8 cellular contexts compared by ENCODE assay signal in the genomic region with DNA sequence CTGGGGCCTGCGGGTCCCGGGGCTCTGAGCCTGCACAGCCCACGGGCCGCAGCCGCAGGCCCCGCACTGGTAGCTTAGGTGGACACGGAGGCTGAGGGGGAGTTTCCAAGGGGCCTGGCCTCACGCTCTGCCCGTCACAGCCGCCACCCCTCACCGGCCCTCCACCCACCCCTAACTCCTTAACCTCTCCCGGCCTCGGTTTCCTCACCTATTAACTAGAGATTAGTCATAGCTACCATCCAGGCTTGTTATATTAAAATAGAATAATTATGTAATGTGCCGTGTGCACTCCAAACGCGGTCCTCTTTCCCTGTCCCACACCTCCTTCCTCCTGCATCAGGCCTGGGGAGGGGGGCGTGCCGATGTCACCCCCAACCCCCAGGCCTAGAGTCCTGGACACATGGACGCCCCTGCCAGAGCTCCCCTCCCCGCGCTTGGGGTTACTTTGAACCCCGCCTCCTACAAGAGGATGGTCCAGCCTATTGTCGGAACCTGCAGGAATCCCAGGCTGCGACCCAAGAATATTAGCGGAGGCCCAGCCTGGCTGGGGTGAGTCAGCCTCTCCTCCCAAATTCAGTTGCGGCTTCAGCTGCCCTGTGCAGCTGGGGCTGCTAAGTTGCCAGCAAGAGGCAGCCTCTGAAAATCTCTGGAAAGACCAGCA. TPM values are rescaled to one million over a fixed set of nuclear protein-coding genes. Genes with fewer than 3 reads are reported as not detected.
DNase-seq lines count a peak whose midpoint lies in the region; ATAC-seq and TF ChIP-seq lines count a peak whose summit lies in the region.

No MANE protein-coding gene starts in this region.

- no peaks in the 10 kb centered on the region for H3K9me3 Mint-ChIP-seq in CD4-positive, CD25-positive, alpha-beta regulatory T cell

- intact Hi-C loops in colonic mucosa (cut with DNase I), result no loop called here

- no peaks in the 10 kb centered on the region for H3K27me3 ChIP-seq in CD4-positive, CD25-positive, alpha-beta regulatory T cell (ENCODE audit: control insufficient read depth, insufficient read depth, low read length)
- H3K27me3 ChIP-seq in NT2/D1 (ENCODE audit: insufficient read depth, insufficient read length) (peaks cover 68% of the 10 kb centered on the region), colonic mucosa (no peaks in the 10 kb centered on the region)

- H3K4me1 ChIP-seq in CD4-positive, CD25-positive, alpha-beta regulatory T cell (ENCODE audit: control insufficient read depth, insufficient read depth, low read length, poor library complexity, severe bottlenecking), result peaks cover 89% of the 10 kb centered on the region
- H3K4me1 ChIP-seq in NT2/D1 (ENCODE audit: insufficient read depth, insufficient read length), result peaks cover 17% of the 10 kb centered on the region
- H3K4me1 ChIP-seq in colonic mucosa, result no peaks in the 10 kb centered on the region

- ATAC-seq in CD4-positive, CD25-positive, alpha-beta regulatory T cell (ENCODE audit: low read depth in 2 of 2), result no peak
- no peak for ATAC-seq in GM21447 (IDR thresholded peaks at IDR 0.05; ENCODE audit: unreplicated experiment)

- H3K4me3 Mint-ChIP-seq in CD4-positive, CD25-positive, alpha-beta regulatory T cell, result peak overlapping the region; percentile 81 to 94 (median 88)

- H3K4me3 ChIP-seq in CD4-positive, CD25-positive, alpha-beta regulatory T cell (ENCODE audit: low read depth, low read length), result no peak overlapping the region
- peak overlapping the region; percentile 41 for H3K4me3 ChIP-seq in NT2/D1 (ENCODE audit: insufficient read length, low read depth)
- H3K4me3 ChIP-seq in colonic mucosa, result peak overlapping the region; percentile 39

- no peak for DNase-seq in CD4-positive, CD25-positive, alpha-beta regulatory T cell
- DNase-seq in NT2/D1 (ENCODE audit: low read depth, low spot score) (no peak), colonic mucosa (peak; percentile 62), lung microvascular endothelial cell (ENCODE audit: low read depth in 2 of 2) (peak; percentile 62 to 70), ureter (ENCODE audit: low spot score) (peak; percentile 84), activated gamma-delta T cell treated with Interleukin-2 at 50 U/mL for 16 hours (no peak), NCI-H1436 (lab: John Stamatoyannopoulos, UW) (no peak)

- peak overlapping the region; percentile 68 for H3K9ac ChIP-seq in NT2/D1 (ENCODE audit: insufficient read length, low read depth)
- peak overlapping the region; percentile 63 to 86 for H3K9ac ChIP-seq in colonic mucosa (ENCODE audit: low read depth in 2 of 2, low read length in 2 of 2)

- H3K36me3 ChIP-seq in CD4-positive, CD25-positive, alpha-beta regulatory T cell (ENCODE audit: control insufficient read depth, insufficient read depth, low read length), result no peaks in the 10 kb centered on the region
- H3K36me3 ChIP-seq in NT2/D1 (ENCODE audit: insufficient read depth, insufficient read length, low read length) (no peaks in the 10 kb centered on the region), colonic mucosa (no peaks in the 10 kb centered on the region)

- peak overlapping the region; percentile 88 for H3K27ac ChIP-seq in CD4-positive, CD25-positive, alpha-beta regulatory T cell (ENCODE audit: insufficient read depth, low read length, poor library complexity, severe bottlenecking)
- H3K27ac ChIP-seq in colonic mucosa, result peak overlapping the region; percentile 85

- peaks cover 20 to 85% (median 47%) of the 10 kb centered on the region in 4 donors for H3K4me1 Mint-ChIP-seq in CD4-positive, CD25-positive, alpha-beta regulatory T cell

- H3K9me3 ChIP-seq in CD4-positive, CD25-positive, alpha-beta regulatory T cell (ENCODE audit: control insufficient read depth in 2 of 2, low read length in 2 of 2), result no peaks in the 10 kb centered on the region
- H3K9me3 ChIP-seq in NT2/D1 (ENCODE audit: insufficient read depth, low read length), result no peaks in the 10 kb centered on the region
- no peaks in the 10 kb centered on the region for H3K9me3 ChIP-seq in colonic mucosa

- no peaks in the 10 kb centered on the region for H3K36me3 Mint-ChIP-seq in CD4-positive, CD25-positive, alpha-beta regulatory T cell

- H3K27ac Mint-ChIP-seq in CD4-positive, CD25-positive, alpha-beta regulatory T cell, result peak overlapping the region; percentile 92 to 97 (median 95)

- TF ChIP-seq CTCF in colonic mucosa (IDR thresholded peaks at IDR 0.05), result no peak

- no peaks in the 10 kb centered on the region for H3K27me3 Mint-ChIP-seq in CD4-positive, CD25-positive, alpha-beta regulatory T cell

RNA-seq across cellular contexts. Expression of a gene that starts 17.3 kb away (rescaled TPM):
- 218 TPM for total RNA-seq in CD4-positive, CD25-positive, alpha-beta regulatory T cell
- polyA plus RNA-seq in CD4-positive, CD25-positive, alpha-beta regulatory T cell, result 10 to 100 TPM; 26.4 to 74.2 (median 51.2) TPM
- total RNA-seq in colonic mucosa, result 10 to 100 TPM; 19.7 to 29.4 TPM
- 39.2 and 79.6 TPM in 2 replicates for total RNA-seq in lung microvascular endothelial cell
- total RNA-seq in ureter, result 66.1 TPM

RNA-seq across cellular contexts. Expression of a gene that starts 35.9 kb away (rescaled TPM):
- total RNA-seq in CD4-positive, CD25-positive, alpha-beta regulatory T cell, result 50.1 TPM
- polyA plus RNA-seq in CD4-positive, CD25-positive, alpha-beta regulatory T cell, result 10 to 100 TPM; 29.6 to 35.4 (median 31.5) TPM
- 10 to 100 TPM; 33.3 to 40.2 TPM for total RNA-seq in colonic mucosa
- 15.7 and 26.4 TPM in 2 replicates for total RNA-seq in lung microvascular endothelial cell
- total RNA-seq in ureter, result 73.2 TPM

Comparison
In these comparisons a context has a peak if more than half of its experiments do, and no peak if none do; other contexts are left out.
1. DNase-seq: peak in colonic mucosa (single experiment), lung microvascular endothelial cell (2 of 2) and ureter (single experiment); none in CD4-positive, CD25-positive, alpha-beta regulatory T cell (0 of 3), NT2/D1 (single experiment), activated gamma-delta T cell treated with Interleukin-2 at 50 U/mL for 16 hours (single experiment) and NCI-H1436 (single experiment).